ENCODE assay signal across 2 cellular contexts in the genomic region with DNA sequence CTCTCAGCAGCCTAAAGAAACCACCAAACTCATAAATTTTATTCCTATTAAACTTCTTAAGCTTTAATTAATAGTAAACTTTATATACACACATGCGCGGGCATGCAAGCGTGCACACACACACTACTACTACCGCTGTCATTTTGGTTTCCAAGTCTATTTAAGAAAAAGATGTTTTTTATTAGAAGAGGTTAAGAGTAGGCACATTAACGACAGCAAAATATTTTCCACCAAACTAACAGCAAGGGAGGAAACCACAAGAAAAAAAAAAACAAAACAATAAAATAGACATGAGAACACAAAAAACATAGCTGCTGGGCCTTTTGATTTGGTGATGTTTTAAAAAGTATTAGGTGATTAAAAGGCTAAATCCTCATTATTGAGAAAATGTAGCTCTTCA.
TF ChIP-seq lines count a peak whose summit lies in the region.

No MANE protein-coding gene starts in this region.

TF ChIP-seq in SK-N-SH, 30 proteins besides CTCF, POLR2A, EP300 and RAD21 (continued from another document):
- TF ChIP-seq, protein P1, sequence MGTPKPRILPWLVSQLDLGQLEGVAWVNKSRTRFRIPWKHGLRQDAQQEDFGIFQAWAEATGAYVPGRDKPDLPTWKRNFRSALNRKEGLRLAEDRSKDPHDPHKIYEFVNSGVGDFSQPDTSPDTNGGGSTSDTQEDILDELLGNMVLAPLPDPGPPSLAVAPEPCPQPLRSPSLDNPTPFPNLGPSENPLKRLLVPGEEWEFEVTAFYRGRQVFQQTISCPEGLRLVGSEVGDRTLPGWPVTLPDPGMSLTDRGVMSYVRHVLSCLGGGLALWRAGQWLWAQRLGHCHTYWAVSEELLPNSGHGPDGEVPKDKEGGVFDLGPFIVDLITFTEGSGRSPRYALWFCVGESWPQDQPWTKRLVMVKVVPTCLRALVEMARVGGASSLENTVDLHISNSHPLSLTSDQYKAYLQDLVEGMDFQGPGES (IDR thresholded peaks at IDR 0.05; ENCODE audit: low read depth, low read length): no peak
- TF ChIP-seq, protein P2, sequence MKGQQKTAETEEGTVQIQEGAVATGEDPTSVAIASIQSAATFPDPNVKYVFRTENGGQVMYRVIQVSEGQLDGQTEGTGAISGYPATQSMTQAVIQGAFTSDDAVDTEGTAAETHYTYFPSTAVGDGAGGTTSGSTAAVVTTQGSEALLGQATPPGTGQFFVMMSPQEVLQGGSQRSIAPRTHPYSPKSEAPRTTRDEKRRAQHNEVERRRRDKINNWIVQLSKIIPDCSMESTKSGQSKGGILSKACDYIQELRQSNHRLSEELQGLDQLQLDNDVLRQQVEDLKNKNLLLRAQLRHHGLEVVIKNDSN (IDR thresholded peaks at IDR 0.05; ENCODE audit: borderline replicate concordance, low read depth): no peak
- TF ChIP-seq, protein P3, sequence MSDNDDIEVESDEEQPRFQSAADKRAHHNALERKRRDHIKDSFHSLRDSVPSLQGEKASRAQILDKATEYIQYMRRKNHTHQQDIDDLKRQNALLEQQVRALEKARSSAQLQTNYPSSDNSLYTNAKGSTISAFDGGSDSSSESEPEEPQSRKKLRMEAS (IDR thresholded peaks at IDR 0.05; ENCODE audit: low read depth): no peak
- TF ChIP-seq, protein P4, sequence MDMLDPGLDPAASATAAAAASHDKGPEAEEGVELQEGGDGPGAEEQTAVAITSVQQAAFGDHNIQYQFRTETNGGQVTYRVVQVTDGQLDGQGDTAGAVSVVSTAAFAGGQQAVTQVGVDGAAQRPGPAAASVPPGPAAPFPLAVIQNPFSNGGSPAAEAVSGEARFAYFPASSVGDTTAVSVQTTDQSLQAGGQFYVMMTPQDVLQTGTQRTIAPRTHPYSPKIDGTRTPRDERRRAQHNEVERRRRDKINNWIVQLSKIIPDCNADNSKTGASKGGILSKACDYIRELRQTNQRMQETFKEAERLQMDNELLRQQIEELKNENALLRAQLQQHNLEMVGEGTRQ (IDR thresholded peaks at IDR 0.05; ENCODE audit: borderline replicate concordance, low read depth, low read length): no peak
- TF ChIP-seq, protein P5, sequence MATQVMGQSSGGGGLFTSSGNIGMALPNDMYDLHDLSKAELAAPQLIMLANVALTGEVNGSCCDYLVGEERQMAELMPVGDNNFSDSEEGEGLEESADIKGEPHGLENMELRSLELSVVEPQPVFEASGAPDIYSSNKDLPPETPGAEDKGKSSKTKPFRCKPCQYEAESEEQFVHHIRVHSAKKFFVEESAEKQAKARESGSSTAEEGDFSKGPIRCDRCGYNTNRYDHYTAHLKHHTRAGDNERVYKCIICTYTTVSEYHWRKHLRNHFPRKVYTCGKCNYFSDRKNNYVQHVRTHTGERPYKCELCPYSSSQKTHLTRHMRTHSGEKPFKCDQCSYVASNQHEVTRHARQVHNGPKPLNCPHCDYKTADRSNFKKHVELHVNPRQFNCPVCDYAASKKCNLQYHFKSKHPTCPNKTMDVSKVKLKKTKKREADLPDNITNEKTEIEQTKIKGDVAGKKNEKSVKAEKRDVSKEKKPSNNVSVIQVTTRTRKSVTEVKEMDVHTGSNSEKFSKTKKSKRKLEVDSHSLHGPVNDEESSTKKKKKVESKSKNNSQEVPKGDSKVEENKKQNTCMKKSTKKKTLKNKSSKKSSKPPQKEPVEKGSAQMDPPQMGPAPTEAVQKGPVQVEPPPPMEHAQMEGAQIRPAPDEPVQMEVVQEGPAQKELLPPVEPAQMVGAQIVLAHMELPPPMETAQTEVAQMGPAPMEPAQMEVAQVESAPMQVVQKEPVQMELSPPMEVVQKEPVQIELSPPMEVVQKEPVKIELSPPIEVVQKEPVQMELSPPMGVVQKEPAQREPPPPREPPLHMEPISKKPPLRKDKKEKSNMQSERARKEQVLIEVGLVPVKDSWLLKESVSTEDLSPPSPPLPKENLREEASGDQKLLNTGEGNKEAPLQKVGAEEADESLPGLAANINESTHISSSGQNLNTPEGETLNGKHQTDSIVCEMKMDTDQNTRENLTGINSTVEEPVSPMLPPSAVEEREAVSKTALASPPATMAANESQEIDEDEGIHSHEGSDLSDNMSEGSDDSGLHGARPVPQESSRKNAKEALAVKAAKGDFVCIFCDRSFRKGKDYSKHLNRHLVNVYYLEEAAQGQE (IDR thresholded peaks at IDR 0.05; ENCODE audit: low read depth, low read length): no peak
- TF ChIP-seq FOSL2 (IDR thresholded peaks at IDR 0.05; ENCODE audit: borderline replicate concordance, low read depth) (no peak), TCF12 (IDR thresholded peaks at IDR 0.05) (0 out of 2 replicates have a peak, but pooled peaks have one; percentile 9)

TF ChIP-seq in SK-N-SH treated with all-trans-retinoic acid at 6 μM for 48 hours, 23 proteins besides CTCF, POLR2A, EP300 and RAD21 (continued from another document):
- TF ChIP-seq, protein P6, sequence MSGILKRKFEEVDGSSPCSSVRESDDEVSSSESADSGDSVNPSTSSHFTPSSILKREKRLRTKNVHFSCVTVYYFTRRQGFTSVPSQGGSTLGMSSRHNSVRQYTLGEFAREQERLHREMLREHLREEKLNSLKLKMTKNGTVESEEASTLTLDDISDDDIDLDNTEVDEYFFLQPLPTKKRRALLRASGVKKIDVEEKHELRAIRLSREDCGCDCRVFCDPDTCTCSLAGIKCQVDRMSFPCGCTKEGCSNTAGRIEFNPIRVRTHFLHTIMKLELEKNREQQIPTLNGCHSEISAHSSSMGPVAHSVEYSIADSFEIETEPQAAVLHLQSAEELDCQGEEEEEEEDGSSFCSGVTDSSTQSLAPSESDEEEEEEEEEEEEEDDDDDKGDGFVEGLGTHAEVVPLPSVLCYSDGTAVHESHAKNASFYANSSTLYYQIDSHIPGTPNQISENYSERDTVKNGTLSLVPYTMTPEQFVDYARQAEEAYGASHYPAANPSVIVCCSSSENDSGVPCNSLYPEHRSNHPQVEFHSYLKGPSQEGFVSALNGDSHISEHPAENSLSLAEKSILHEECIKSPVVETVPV (CRISPR knock-in tag; IDR thresholded peaks at IDR 0.05): no peak
- TF ChIP-seq ISL1 (CRISPR knock-in tag; IDR thresholded peaks at IDR 0.05) (no peak), TCF4 (CRISPR knock-in tag; IDR thresholded peaks at IDR 0.05; ENCODE audit: borderline replicate concordance) (no peak), ZC3H10 (CRISPR knock-in tag; IDR thresholded peaks at IDR 0.05) (no peak)
